19 cellular contexts compared by ENCODE assay signal in the genomic region with DNA sequence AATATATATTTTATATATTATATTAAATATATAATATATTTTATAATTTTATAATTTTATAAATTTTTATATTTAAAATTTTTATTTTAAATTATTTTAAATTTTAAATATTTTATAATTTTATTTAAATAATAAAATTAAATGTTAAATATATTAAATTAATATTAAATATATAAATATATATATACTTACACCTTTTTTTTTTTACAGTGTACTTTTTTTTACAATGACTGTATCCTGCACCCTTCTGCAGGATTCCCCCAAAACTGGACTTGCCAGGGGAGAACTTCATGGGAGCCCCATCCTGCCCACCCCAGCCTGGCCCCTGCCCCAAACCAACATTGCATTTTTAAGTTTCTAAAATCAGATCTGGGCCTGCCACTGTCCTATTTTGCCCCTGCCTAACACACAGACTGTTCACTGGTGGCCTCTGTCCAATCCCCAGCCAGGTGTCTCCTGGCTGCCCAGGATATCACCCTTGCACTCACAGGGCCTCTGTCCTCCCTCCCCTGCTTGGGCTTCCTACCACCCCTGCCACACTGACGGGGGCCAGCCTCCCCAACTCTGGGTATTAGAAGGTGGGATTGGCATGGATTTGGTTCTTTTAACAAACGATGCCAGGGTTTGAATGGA.
"Had no signal": no experiment of that assay in that cellular context is flagged by ENCODE, and none has a peak within 500 bp of the region (broad histone marks: within the 10 kb centered on the region; RNA-seq: fewer than 3 reads in every experiment).

No MANE protein-coding gene starts in this region.

- H3K36me3 Mint-ChIP-seq: activated naive CD4-positive, alpha-beta T cell treated with anti-CD3 and anti-CD28 coated beads, Interleukin-2, amount 50 U/mL, for 24 hours; naive thymus-derived CD8-positive, alpha-beta T cell had no signal

- H3K27me3 Mint-ChIP-seq: brain had no signal

- H3K4me1 Mint-ChIP-seq: activated naive CD4-positive, alpha-beta T cell treated with anti-CD3 and anti-CD28 coated beads, Interleukin-2, amount 50 U/mL, for 24 hours; brain; naive thymus-derived CD8-positive, alpha-beta T cell had no signal

- ATAC-seq: left lung; naive thymus-derived CD8-positive, alpha-beta T cell had no signal

- H3K4me1 ChIP-seq: esophagus squamous epithelium, left lung, transverse colon had no signal

- H3K9me3 Mint-ChIP-seq: activated naive CD4-positive, alpha-beta T cell treated with anti-CD3 and anti-CD28 coated beads, Interleukin-2, amount 50 U/mL, for 24 hours; activated T-helper 2 cell treated with anti-CD3 and anti-CD28 coated beads, Interferon-gamma antibody, Interleukin-2, Interleukin-4, amounts not matched to agents 10 μg/mL and 5 μg/mL and 100 μg/mL, durations not matched to agents 14 hours and 24 hours and 36 hours; brain; naive thymus-derived CD8-positive, alpha-beta T cell had no signal

- H3K27me3 ChIP-seq: esophagus squamous epithelium, left lung, transverse colon had no signal

- H3K27ac Mint-ChIP-seq: activated naive CD4-positive, alpha-beta T cell treated with anti-CD3 and anti-CD28 coated beads, Interleukin-2, amount 50 U/mL, for 24 hours; activated T-helper 2 cell treated with anti-CD3 and anti-CD28 coated beads, Interferon-gamma antibody, Interleukin-2, Interleukin-4, amounts not matched to agents 10 μg/mL and 5 μg/mL and 100 μg/mL, durations not matched to agents 14 hours and 24 hours and 36 hours; brain; naive thymus-derived CD8-positive, alpha-beta T cell had no signal

- H3K27ac ChIP-seq: esophagus squamous epithelium, left lung, transverse colon had no signal

- H3K4me3 Mint-ChIP-seq: activated naive CD4-positive, alpha-beta T cell treated with anti-CD3 and anti-CD28 coated beads, Interleukin-2, amount 50 U/mL, for 24 hours; brain; naive thymus-derived CD8-positive, alpha-beta T cell had no signal

- DNase-seq: activated T-cell treated with anti-CD3 and anti-CD28 coated beads for 4 hours; amygdala; central memory CD4-positive, alpha-beta T cell; cortex of kidney; effector CD4-positive, alpha-beta T cell; esophagus squamous epithelium; hippocampal formation; kidney; left lung; retina; stimulated activated CD4-positive, alpha-beta T cell treated with anti-CD3 and anti-CD28 coated beads, Interleukin-15, amount 100 ng/mL, for 24 hours; stimulated activated CD4-positive, alpha-beta T cell treated with anti-CD3 and anti-CD28 coated beads, Interleukin-4, amount 100 ng/mL, for 1 hour; stimulated activated naive CD4-positive, alpha-beta T cell; T-helper 9 cell; transverse colon had no signal

- H3K4me3 ChIP-seq: esophagus squamous epithelium, left lung, transverse colon had no signal

- H3K36me3 ChIP-seq: esophagus squamous epithelium, left lung, transverse colon had no signal

- H3K9me3 ChIP-seq: esophagus squamous epithelium, left lung, transverse colon had no signal
